In genomic region chr13:91368101-91368500, GRCh38 we compare ENCODE assay signal across 1 cellular context.
TF ChIP-seq lines count a peak whose summit lies in the region.

No MANE protein-coding gene starts in this region.

TF ChIP-seq in GM12878, 131 proteins besides CTCF, POLR2A, EP300 and RAD21:
- TF ChIP-seq SKIL (IDR thresholded peaks at IDR 0.05; ENCODE audit: low read depth, poor library complexity, severe bottlenecking), result no peak
- no peak for TF ChIP-seq IRF5 (IDR thresholded peaks at IDR 0.05; ENCODE audit: borderline replicate concordance)
- no peak for TF ChIP-seq MLLT1 (IDR thresholded peaks at IDR 0.05)
- TF ChIP-seq JUNB (IDR thresholded peaks at IDR 0.05), result peak; percentile 29; the same call in 1 of the 2 replicates
- no peak for TF ChIP-seq ZNF217 (IDR thresholded peaks at IDR 0.05)
- TF ChIP-seq POLR2AphosphoS2 (IDR thresholded peaks at IDR 0.05; ENCODE audit: low read depth, low read length), result no peak
- no peak for TF ChIP-seq POLR2AphosphoS5 (IDR thresholded peaks at IDR 0.05; ENCODE audit: low read length)
TF ChIP-seq in GM12878: peak in this region for 1.
